ENCODE assay signal across 8 cellular contexts in genomic region chr9:97787551-97787950, GRCh38.
"Had no signal": no experiment of that assay in that cellular context is flagged by ENCODE, and none has a peak within 500 bp of the region (broad histone marks: within the 10 kb centered on the region; RNA-seq: fewer than 3 reads in every experiment).

No MANE protein-coding gene starts in this region.

- ATAC-seq: HCT116, HepG2 had no signal

- H3K36me3 ChIP-seq: HAP-1 had no signal

- H3K9ac ChIP-seq: GM23248 had no signal

- DNase-seq: GM23248, GOT3, H7, HFFc6 had no signal

- H3K4me1 ChIP-seq: HAP-1 had no signal

- H3K4me3 ChIP-seq: GM23248, HAP-1 had no signal

- H3K9me3 Mint-ChIP-seq: HFFc6 had no signal

- H3K9me3 ChIP-seq: HAP-1 had no signal

- H3K4me3 Mint-ChIP-seq: HFFc6 had no signal

- H3K27ac ChIP-seq: GM23248, HL-60 had no signal

- H2AFZ ChIP-seq: GM23248 had no signal

- H3K27ac Mint-ChIP-seq: HFFc6 had no signal
